In the genomic region with DNA sequence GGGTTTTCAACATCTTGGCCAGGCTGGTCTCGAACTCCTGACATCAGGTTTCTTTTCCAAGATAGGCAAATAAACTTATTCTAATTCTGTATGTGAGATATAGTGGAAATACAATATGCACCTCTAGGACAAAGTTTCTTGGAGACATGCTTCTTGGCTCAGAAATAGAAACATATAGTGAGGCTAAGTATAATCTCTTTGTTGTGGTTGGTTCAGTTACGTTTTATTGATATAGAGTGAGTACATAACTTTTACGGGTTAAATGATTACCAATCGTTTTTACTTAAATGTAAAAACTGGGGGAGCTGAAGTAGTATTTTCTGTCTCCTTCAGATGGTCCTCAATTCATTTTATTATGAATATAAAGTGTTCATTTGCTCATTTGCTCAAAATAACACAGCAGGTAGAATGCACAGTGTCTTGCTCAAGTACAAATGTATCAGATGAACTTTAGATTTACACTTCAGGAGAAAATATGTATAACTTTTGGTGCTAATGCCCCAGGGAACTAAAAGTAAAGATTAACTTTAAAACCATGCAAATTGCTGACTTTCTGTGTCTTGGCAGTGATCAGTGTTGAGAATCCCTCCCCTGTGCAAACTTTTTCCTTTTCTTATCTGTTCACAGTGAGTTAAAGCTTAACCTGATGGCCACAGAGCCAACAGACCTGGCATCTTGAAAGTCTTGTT, we compare ENCODE assay signal across 10 cellular contexts.
DNase-seq lines count a peak whose midpoint lies in the region; ATAC-seq and TF ChIP-seq lines count a peak whose summit lies in the region.
"Had no signal": no experiment of that assay in that cellular context is flagged by ENCODE, and none has a peak within 500 bp of the region (broad histone marks: within the 10 kb centered on the region; RNA-seq: fewer than 3 reads in every experiment).

No MANE protein-coding gene starts in this region.

- H3K4me3 Mint-ChIP-seq in activated naive CD8-positive, alpha-beta T cell treated with anti-CD3 and anti-CD28 coated beads for 36 hours, result no peak overlapping the region
- H3K4me3 Mint-ChIP-seq: stimulated activated effector memory CD8-positive, alpha-beta T cell treated with anti-CD3 and anti-CD28 coated beads, Interleukin-12 subunit alpha, Interleukin-12 subunit beta, amount 100 ng/mL, for 72 hours had no signal

- H3K27me3 ChIP-seq in parathyroid adenoma (ENCODE audit: control insufficient read depth, insufficient read depth, low read length), result no peaks in the 10 kb centered on the region

- no peaks in the 10 kb centered on the region for H3K36me3 Mint-ChIP-seq in activated naive CD8-positive, alpha-beta T cell treated with anti-CD3 and anti-CD28 coated beads for 36 hours

- H3K4me1 Mint-ChIP-seq in activated naive CD8-positive, alpha-beta T cell treated with anti-CD3 and anti-CD28 coated beads for 36 hours, result peaks cover 80% of the 10 kb centered on the region

- no peak overlapping the region for H3K9ac ChIP-seq in parathyroid adenoma

- no peak overlapping the region for H2AFZ ChIP-seq in parathyroid adenoma

- no peaks in the 10 kb centered on the region for H3K9me3 Mint-ChIP-seq in activated naive CD8-positive, alpha-beta T cell treated with anti-CD3 and anti-CD28 coated beads for 36 hours
- H3K9me3 Mint-ChIP-seq: stimulated activated effector memory CD8-positive, alpha-beta T cell treated with anti-CD3 and anti-CD28 coated beads, Interleukin-12 subunit alpha, Interleukin-12 subunit beta, amount 100 ng/mL, for 72 hours had no signal

- peak overlapping the region; percentile 0 for H3K27ac Mint-ChIP-seq in activated naive CD8-positive, alpha-beta T cell treated with anti-CD3 and anti-CD28 coated beads for 36 hours

- H3K4me1 ChIP-seq in parathyroid adenoma, result peaks cover 12% of the 10 kb centered on the region

- peak overlapping the region; percentile 9 for H3K4me2 ChIP-seq in parathyroid adenoma (ENCODE audit: low read length)

- H3K27ac ChIP-seq in parathyroid adenoma, result peak overlapping the region; percentile 29

- H3K79me2 ChIP-seq in parathyroid adenoma, result peaks cover 18% of the 10 kb centered on the region

- H3K4me3 ChIP-seq in parathyroid adenoma (ENCODE audit: low read depth, low read length), result no peak overlapping the region

- ATAC-seq in GM18873 (IDR thresholded peaks at IDR 0.05; ENCODE audit: low FRiP score, unreplicated experiment), result peak; percentile 87
- ATAC-seq in HG02763 (IDR thresholded peaks at IDR 0.05; ENCODE audit: unreplicated experiment), result peak; percentile 72
- ATAC-seq: stimulated activated effector memory CD8-positive, alpha-beta T cell treated with anti-CD3 and anti-CD28 coated beads, Interleukin-12 subunit alpha, Interleukin-12 subunit beta, amount 100 ng/mL, for 72 hours had no signal

- H3K36me3 ChIP-seq in parathyroid adenoma (ENCODE audit: control insufficient read depth, insufficient read depth, low read length), result no peaks in the 10 kb centered on the region

- TF ChIP-seq CTCF in parathyroid adenoma (IDR thresholded peaks at IDR 0.05), result no peak

- no peak for DNase-seq in activated naive CD8-positive, alpha-beta T cell treated with anti-CD3 and anti-CD28 coated beads for 36 hours
- no peak for DNase-seq in effector CD8-positive, alpha-beta T cell (lab: John Stamatoyannopoulos, UW)
- DNase-seq in DMS 273 (lab: John Stamatoyannopoulos, UW; ENCODE audit: unreplicated experiment) (no peak), NCI-H1105 treated with DMSO at 0.1 percent for 48 hours (lab: John Stamatoyannopoulos, UW) (no peak)
- DNase-seq in activated T-cell treated with anti-CD3 and anti-CD28 coated beads, Interleukin-2, amount 50 U/mL, for 1 hour, result no peak
- DNase-seq: NCI-H526 had no signal

- H3K27me3 Mint-ChIP-seq in activated naive CD8-positive, alpha-beta T cell treated with anti-CD3 and anti-CD28 coated beads for 36 hours, result no peaks in the 10 kb centered on the region

- H3K9me3 ChIP-seq in parathyroid adenoma (ENCODE audit: control insufficient read depth, low read length), result no peaks in the 10 kb centered on the region
